In genomic region chr15:40097968-40098476, GRCh38 we compare ENCODE assay signal across 2 cellular contexts.
A peak's percentile ranks its signal among the peaks of the same experiment; 100 is the strongest.
TF ChIP-seq lines count a peak whose summit lies in the region.

No MANE protein-coding gene starts in this region.

TF ChIP-seq in HCT116, 20 proteins besides CTCF, POLR2A, EP300 and RAD21:
- TF ChIP-seq FOSL1 (IDR thresholded peaks at IDR 0.05; ENCODE audit: low read depth) (no peak), EZH2phosphoT487 (IDR thresholded peaks at IDR 0.05; ENCODE audit: borderline replicate concordance) (no peak), ATF3 (IDR thresholded peaks at IDR 0.05) (no peak), SRF (IDR thresholded peaks at IDR 0.05; ENCODE audit: low read depth) (no peak)

TF ChIP-seq in HepG2, 621 proteins besides CTCF, POLR2A, EP300 and RAD21:
- TF ChIP-seq FOXJ3 (CRISPR knock-in tag; IDR thresholded peaks at IDR 0.05; ENCODE audit: borderline replicate concordance) = 0 out of 2 replicates have a peak, but pooled peaks have one; percentile 14
- TF ChIP-seq KDM3A (CRISPR knock-in tag; IDR thresholded peaks at IDR 0.05; ENCODE audit: low read depth) = no peak
- TF ChIP-seq CSRNP2 (CRISPR knock-in tag; conservative IDR thresholded peaks at IDR 0.05; ENCODE audit: low read depth) = no peak
- no peak for TF ChIP-seq ZNF414 (CRISPR knock-in tag; IDR thresholded peaks at IDR 0.05)
- no peak for TF ChIP-seq CREB3 (CRISPR knock-in tag; IDR thresholded peaks at IDR 0.05)
- no peak for TF ChIP-seq ZNF335 (CRISPR knock-in tag; IDR thresholded peaks at IDR 0.05)
- no peak for TF ChIP-seq IRF9 (CRISPR knock-in tag; IDR thresholded peaks at IDR 0.05; ENCODE audit: borderline replicate concordance)
- no peak for TF ChIP-seq ZNF468 (CRISPR knock-in tag; IDR thresholded peaks at IDR 0.05)
- 0 out of 2 replicates have a peak, but pooled peaks have one; percentile 1 for TF ChIP-seq CHD4 (IDR thresholded peaks at IDR 0.05; ENCODE audit: borderline replicate concordance, low read length)
- no peak for TF ChIP-seq TFAP4 (IDR thresholded peaks at IDR 0.05; ENCODE audit: borderline replicate concordance, low read depth)
- no peak for TF ChIP-seq ZNF598 (CRISPR knock-in tag; IDR thresholded peaks at IDR 0.05; ENCODE audit: borderline replicate concordance)
- peak; percentile 54; the same call in 1 of the 2 replicates for TF ChIP-seq NFKB2 (CRISPR knock-in tag; IDR thresholded peaks at IDR 0.05; ENCODE audit: borderline replicate concordance)
- no peak for TF ChIP-seq ZSCAN22 (CRISPR knock-in tag; IDR thresholded peaks at IDR 0.05)
- no peak for TF ChIP-seq FOXM1 (CRISPR knock-in tag; IDR thresholded peaks at IDR 0.05)
- 0 out of 2 replicates have a peak, but pooled peaks have one; percentile 5 for TF ChIP-seq ZNF143 (CRISPR knock-in tag; IDR thresholded peaks at IDR 0.05)
- TF ChIP-seq ZNF543 (CRISPR knock-in tag; IDR thresholded peaks at IDR 0.05) = no peak
- TF ChIP-seq PTBP1 (IDR thresholded peaks at IDR 0.05; ENCODE audit: low read depth, low read length, poor library complexity, severe bottlenecking) = no peak
- no peak for TF ChIP-seq NPAS2 (CRISPR knock-in tag; IDR thresholded peaks at IDR 0.05; ENCODE audit: borderline replicate concordance)
- TF ChIP-seq TOPORS (CRISPR knock-in tag; IDR thresholded peaks at IDR 0.05) = 0 out of 2 replicates have a peak, but pooled peaks have one; percentile 5
- 0 out of 2 replicates have a peak, but pooled peaks have one; percentile 18 for TF ChIP-seq ZNF772 (CRISPR knock-in tag; IDR thresholded peaks at IDR 0.05)
- no peak for TF ChIP-seq RBM39 (IDR thresholded peaks at IDR 0.05; ENCODE audit: low read depth, low read length, poor library complexity, severe bottlenecking)
- TF ChIP-seq HNRNPLL (IDR thresholded peaks at IDR 0.05; ENCODE audit: low read depth, low read length, poor library complexity, severe bottlenecking) = no peak
- TF ChIP-seq SUZ12 (IDR thresholded peaks at IDR 0.05; ENCODE audit: low read depth, low read length) = no peak
